21 cellular contexts compared by ENCODE assay signal in the genomic region with DNA sequence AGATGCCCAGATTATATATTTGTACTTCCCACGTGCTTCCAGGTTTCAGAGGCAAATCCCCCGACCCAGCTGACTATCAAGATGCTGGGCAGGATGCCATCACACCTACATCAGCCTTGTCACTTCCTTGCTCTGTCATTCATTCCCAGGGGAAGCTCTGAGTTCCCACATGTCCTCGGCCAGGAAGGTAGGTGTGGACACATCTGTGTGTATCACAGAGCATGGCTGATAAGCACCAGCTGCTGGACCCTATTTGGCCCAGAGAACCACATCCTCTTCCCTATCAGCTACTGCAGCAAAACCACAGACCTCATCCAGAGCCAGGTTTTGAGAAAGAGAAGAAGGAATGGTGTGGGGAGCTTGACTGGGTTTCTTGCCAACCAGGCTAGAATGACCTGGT. TPM values are rescaled to one million over a fixed set of nuclear protein-coding genes. Genes with fewer than 3 reads are reported as not detected.
A peak's percentile ranks its signal among the peaks of the same experiment; 100 is the strongest.
DNase-seq lines count a peak whose midpoint lies in the region; ATAC-seq, FAIRE-seq and TF ChIP-seq lines count a peak whose summit lies in the region.
"Had no signal": no experiment of that assay in that cellular context is flagged by ENCODE, and none has a peak within 500 bp of the region (broad histone marks: within the 10 kb centered on the region; RNA-seq: fewer than 3 reads in every experiment).

No MANE protein-coding gene starts in this region.

- no peaks in the 10 kb centered on the region for H3K23me2 ChIP-seq in H9 (ENCODE audit: insufficient read length, low read depth, low read length, poor library complexity, severe bottlenecking)

- whole genome bisulfite sequencing in H9 (ENCODE audit: extremely low coverage, insufficient read length, low lambda C conversion rate), result no CpG with 5 or more reads among the region's 3 CpGs
- 0% methylated on average over 3 of the region's 3 CpGs for WGBS in K562 (ENCODE audit: insufficient coverage, low coverage, missing lambda C conversion rate)
- WGBS in thyroid gland, 2 donors, result 67 to 80% methylated on average over 3 of the region's 3 CpGs

- H3K18ac ChIP-seq in H9 (ENCODE audit: insufficient read length, low read depth, low read length), result no peak overlapping the region

- H4K20me1 ChIP-seq in BLaER1, result no peaks in the 10 kb centered on the region
- H4K20me1 ChIP-seq in H9 (ENCODE audit: control insufficient read depth, insufficient read depth, insufficient read length), result no peaks in the 10 kb centered on the region
- H4K20me1 ChIP-seq in K562 (replicated peaks; ENCODE audit: control insufficient read depth, insufficient read depth, low read length), result no peaks in the 10 kb centered on the region

- no peaks in the 10 kb centered on the region for H3K36me3 ChIP-seq in BLaER1
- H3K36me3 ChIP-seq in K562 (ENCODE audit: control insufficient read depth, insufficient read depth, low read length), result no peaks in the 10 kb centered on the region
- no peaks in the 10 kb centered on the region for H3K36me3 ChIP-seq in thyroid gland
- H3K36me3 ChIP-seq: brain microvascular endothelial cell, colonic mucosa, Peyer's patch had no signal

- CTCF ChIA-PET in K562 (lab: Yijun Ruan, JAX; ENCODE audit: low intra/inter-chr PET ratio), result no interaction called here
- CTCF ChIA-PET in CD4-positive, alpha-beta T cell (lab: Charles Lee), result interaction anchor here (1.4 kb wide), 1 partner anchor 66 kb away, joined by 3 read pairs; no protein-coding TSS in a partner anchor

- H2AFZ ChIP-seq in H9 (ENCODE audit: low read length), result no peak overlapping the region
- H2AFZ ChIP-seq in K562 (ENCODE audit: low read depth, low read length), result no peak overlapping the region

- intact Hi-C loops in K562 (cut with micrococcal nuclease), result no loop called here
- intact Hi-C loops in thyroid gland (cut with DNase I), result no loop called here
- intact Hi-C loops in CD4-positive, alpha-beta T cell (cut with DNase I, micrococcal nuclease), result no loop called here

- H3K36me3 Mint-ChIP-seq in H9 (ENCODE audit: insufficient read depth in 1 of 3, low read depth in 3 of 3), result no peaks in the 10 kb centered on the region; a peak in 2 of 7 replicates
- no peaks in the 10 kb centered on the region for H3K36me3 Mint-ChIP-seq in CD4-positive, alpha-beta T cell (ENCODE audit: low read depth)
- H3K36me3 Mint-ChIP-seq: naive thymus-derived CD8-positive, alpha-beta T cell; stimulated activated naive B cell treated with anti-CD40 and anti-IgM and Interleukin-4, amounts not matched to agents 10 μg/mL and 1 μg/mL and 100 μg/mL, for 72 hours had no signal

- H2BK20ac ChIP-seq in H9 (ENCODE audit: low read depth, low read length, poor library complexity, severe bottlenecking), result no peak overlapping the region

- POLR2A ChIA-PET in K562 (lab: Yijun Ruan, JAX), result interaction anchor here (0.7 kb wide), 1 partner anchor 8 kb away, joined by 3 read pairs; no protein-coding TSS in a partner anchor
- POLR2A ChIA-PET in CD4-positive, alpha-beta T cell (lab: Charles Lee), result no interaction called here

- H3K9me3 ChIP-seq in BLaER1, result no peaks in the 10 kb centered on the region
- no peaks in the 10 kb centered on the region for H3K9me3 ChIP-seq in H9 (ENCODE audit: control insufficient read depth, low read depth, low read length)
- H3K9me3 ChIP-seq in K562 (replicated peaks; ENCODE audit: control insufficient read depth, insufficient read depth, low read depth, low read length), result no peaks in the 10 kb centered on the region
- H3K9me3 ChIP-seq in thyroid gland, result no peaks in the 10 kb centered on the region
- no peaks in the 10 kb centered on the region for H3K9me3 ChIP-seq in CD4-positive, alpha-beta T cell (ENCODE audit: control insufficient read depth, low read length)
- H3K9me3 ChIP-seq: colonic mucosa, Peyer's patch had no signal

- no peak overlapping the region for H4K91ac ChIP-seq in H9 (ENCODE audit: insufficient read length, low read depth, low read length)

- no peak overlapping the region for H3K4me3 Mint-ChIP-seq in H9
- H3K4me3 Mint-ChIP-seq in CD4-positive, alpha-beta T cell, result no peak overlapping the region
- H3K4me3 Mint-ChIP-seq: activated CD4-positive, alpha-beta memory T cell treated with anti-CD3 and anti-CD28 coated beads, Interleukin-2, amount 10 ng/mL, durations not matched to agents 7 days and 5 days; activated naive CD8-positive, alpha-beta T cell treated with anti-CD3 and anti-CD28 coated beads, Interleukin-2, amount 50 U/mL, for 24 hours; naive thymus-derived CD8-positive, alpha-beta T cell; stimulated activated naive B cell treated with anti-CD40 and anti-IgM and Interleukin-4, amounts not matched to agents 10 μg/mL and 1 μg/mL and 100 μg/mL, for 72 hours had no signal

- H3K14ac ChIP-seq in H9 (ENCODE audit: insufficient read depth, low read length), result no peak overlapping the region

- TF ChIP-seq EP300 in K562 (IDR thresholded peaks at IDR 0.05; ENCODE audit: low read length), result no peak

- no peak for ATAC-seq in K562
- no peak for ATAC-seq in CD4-positive, alpha-beta T cell (ENCODE audit: poor library complexity)
- ATAC-seq: activated CD4-positive, CD25-positive, alpha-beta regulatory T cell treated with anti-CD3 and anti-CD28 coated beads, Interleukin-2, amount 50 U/mL, for 24 hours; activated naive CD8-positive, alpha-beta T cell treated with anti-CD3 and anti-CD28 coated beads, Interleukin-2, amount 50 U/mL, for 24 hours; naive thymus-derived CD8-positive, alpha-beta T cell; stimulated activated naive B cell treated with anti-CD40 and anti-IgM and Interleukin-4, amounts not matched to agents 10 μg/mL and 1 μg/mL and 100 μg/mL, for 72 hours had no signal

- TF ChIP-seq POLR2A in K562 (conservative IDR thresholded peaks at IDR 0.05) (no peak), thyroid gland (IDR thresholded peaks at IDR 0.05) (no peak)

- H3K27me3 Mint-ChIP-seq in H9 (ENCODE audit: low read depth), result no peaks in the 10 kb centered on the region; the same call in 1 of the 2 replicates
- H3K27me3 Mint-ChIP-seq in CD4-positive, alpha-beta T cell, result no peaks in the 10 kb centered on the region
- H3K27me3 Mint-ChIP-seq: activated naive CD8-positive, alpha-beta T cell treated with anti-CD3 and anti-CD28 coated beads, Interleukin-2, amount 50 U/mL, for 24 hours; naive thymus-derived CD8-positive, alpha-beta T cell had no signal

- H3K4me2 ChIP-seq in BLaER1 (peak overlapping the region; percentile 59), H9 (ENCODE audit: insufficient read depth, insufficient read length, low read length) (no peak overlapping the region), K562 (ENCODE audit: insufficient read depth, low read length) (no peak overlapping the region)
- H3K4me2 ChIP-seq: smooth muscle cell had no signal

- H3K79me1 ChIP-seq in H9 (ENCODE audit: insufficient read depth, low read depth, low read length, poor library complexity, severe bottlenecking), result no peaks in the 10 kb centered on the region

- no peak overlapping the region for H3K27ac Mint-ChIP-seq in H9
- H3K27ac Mint-ChIP-seq in CD4-positive, alpha-beta T cell, result no peak overlapping the region
- H3K27ac Mint-ChIP-seq: activated CD4-positive, alpha-beta memory T cell treated with anti-CD3 and anti-CD28 coated beads, Interleukin-2, amount 10 ng/mL, durations not matched to agents 7 days and 5 days; activated naive CD8-positive, alpha-beta T cell treated with anti-CD3 and anti-CD28 coated beads, Interleukin-2, amount 50 U/mL, for 24 hours; naive thymus-derived CD8-positive, alpha-beta T cell; stimulated activated naive B cell treated with anti-CD40 and anti-IgM and Interleukin-4, amounts not matched to agents 10 μg/mL and 1 μg/mL and 100 μg/mL, for 72 hours had no signal

- TF ChIP-seq RAD21 in K562 (CRISPR knock-in tag; conservative IDR thresholded peaks at IDR 0.05 in 1 of 2, IDR thresholded peaks at IDR 0.05 in 1 of 2), result no peak

- H3K9ac ChIP-seq in BLaER1 (no peak overlapping the region), H9 (ENCODE audit: extremely low read depth, insufficient read length, low read length) (no peak overlapping the region), K562 (ENCODE audit: insufficient read depth in 1 of 2, low read depth in 2 of 2, low read length in 2 of 2) (no peak overlapping the region)

- H3K4ac ChIP-seq in H9 (ENCODE audit: low read depth, low read length), result no peak overlapping the region

- no peak overlapping the region for H2BK5ac ChIP-seq in H9 (ENCODE audit: insufficient read length, low read length)

- no peak for FAIRE-seq in K562 (lab: Jason Lieb, UNC)

- no TSS peak for BruUV-seq in K562 (replicated peaks; lab: Mats Ljungman, UMichigan)

- peak overlapping the region; percentile 65; the same call in 1 of the 2 replicates for H2BK15ac ChIP-seq in H9 (ENCODE audit: low read depth, low read length)

- H3K27me3 ChIP-seq in BLaER1 (no peaks in the 10 kb centered on the region), H9 (ENCODE audit: insufficient read depth, low read length) (no peaks in the 10 kb centered on the region), K562 (ENCODE audit: control insufficient read depth in 2 of 2, insufficient read depth in 2 of 2, low read length in 2 of 2) (peaks cover 2 to 17% of the 10 kb centered on the region in 2 experiments; a peak in 3 of 5 replicates), thyroid gland (no peaks in the 10 kb centered on the region)
- H3K27me3 ChIP-seq in CD4-positive, alpha-beta T cell (ENCODE audit: control insufficient read depth, insufficient read depth, low read length), result no peaks in the 10 kb centered on the region
- H3K27me3 ChIP-seq: brain microvascular endothelial cell, colonic mucosa, Peyer's patch had no signal

- H4K8ac ChIP-seq in H9 (replicated peaks; ENCODE audit: insufficient read length, low read depth, low read length), result no peak overlapping the region

- H3K27ac ChIP-seq in BLaER1 (peak overlapping the region; percentile 37; the same call in 1 of the 2 replicates), H9 (ENCODE audit: insufficient read length, low read depth, low read length) (no peak overlapping the region), K562 (ENCODE audit: extremely low read depth, low read depth, low read length) (no peak overlapping the region), thyroid gland (no peak overlapping the region)
- no peak overlapping the region for H3K27ac ChIP-seq in CD4-positive, alpha-beta T cell (ENCODE audit: low read depth, low read length)
- H3K27ac ChIP-seq: brain microvascular endothelial cell, colonic mucosa, Peyer's patch, SK-N-MC had no signal

- no peaks in the 10 kb centered on the region for H3K9me1 ChIP-seq in K562 (ENCODE audit: control insufficient read depth, insufficient read depth, low read length)

- no peaks in the 10 kb centered on the region; a peak in 1 of 5 replicates for H3K9me3 Mint-ChIP-seq in H9
- H3K9me3 Mint-ChIP-seq in CD4-positive, alpha-beta T cell, result no peaks in the 10 kb centered on the region
- H3K9me3 Mint-ChIP-seq: activated CD4-positive, alpha-beta memory T cell treated with anti-CD3 and anti-CD28 coated beads, Interleukin-2, amount 10 ng/mL, durations not matched to agents 7 days and 5 days; activated naive CD8-positive, alpha-beta T cell treated with anti-CD3 and anti-CD28 coated beads, Interleukin-2, amount 50 U/mL, for 24 hours; naive thymus-derived CD8-positive, alpha-beta T cell; stimulated activated naive B cell treated with anti-CD40 and anti-IgM and Interleukin-4, amounts not matched to agents 10 μg/mL and 1 μg/mL and 100 μg/mL, for 72 hours had no signal

- H3K79me2 ChIP-seq in H9 (ENCODE audit: insufficient read depth, low read length), result no peaks in the 10 kb centered on the region; the same call in 1 of the 2 replicates
- no peaks in the 10 kb centered on the region for H3K79me2 ChIP-seq in K562 (ENCODE audit: control insufficient read depth, insufficient read depth, low read length)

- peaks cover 63% of the 10 kb centered on the region for H3K4me1 ChIP-seq in BLaER1
- no peaks in the 10 kb centered on the region; the same call in 1 of the 2 replicates for H3K4me1 ChIP-seq in H9 (ENCODE audit: insufficient read depth, low read length)
- H3K4me1 ChIP-seq in K562 (replicated peaks in 1 of 2; ENCODE audit: control insufficient read depth in 2 of 2, insufficient read depth in 2 of 2, low read length in 2 of 2), result no peaks in the 10 kb centered on the region
- H3K4me1 ChIP-seq in thyroid gland, result no peaks in the 10 kb centered on the region
- H3K4me1 ChIP-seq: colonic mucosa, Peyer's patch had no signal

- H3K4me1 Mint-ChIP-seq in H9, result peaks cover 10 to 19% of the 10 kb centered on the region in 2 experiments
- no peaks in the 10 kb centered on the region for H3K4me1 Mint-ChIP-seq in CD4-positive, alpha-beta T cell (ENCODE audit: low read depth)
- H3K4me1 Mint-ChIP-seq: stimulated activated naive B cell treated with anti-CD40 and anti-IgM and Interleukin-4, amounts not matched to agents 10 μg/mL and 1 μg/mL and 100 μg/mL, for 72 hours had no signal

- H3T11ph ChIP-seq in H9 (ENCODE audit: low read length), result no peak overlapping the region

- no peak overlapping the region for H3K23ac ChIP-seq in H9 (ENCODE audit: insufficient read length, low read depth, low read length)

- TF ChIP-seq CTCF in H9 (conservative IDR thresholded peaks at IDR 0.05) (no peak), K562 (IDR thresholded peaks at IDR 0.05 in 2 of 3, conservative IDR thresholded peaks at IDR 0.05 in 1 of 3; ENCODE audit: insufficient read depth in 2 of 3, low read depth in 1 of 3, low read length in 3 of 3) (no peak), thyroid gland (IDR thresholded peaks at IDR 0.05) (no peak)
- no peak for TF ChIP-seq CTCF in CD4-positive, alpha-beta T cell (IDR thresholded peaks at IDR 0.05)

- H2AK5ac ChIP-seq in H9 (ENCODE audit: insufficient read length, low read length), result no peak overlapping the region

- no peak overlapping the region for H3K56ac ChIP-seq in H9 (ENCODE audit: insufficient read length, low read depth, low read length)

- no peak for DNase-seq in H9
- DNase-seq in OCI-M1 (lab: John Stamatoyannopoulos, UW), result peak; percentile 81
- peak in 1 of 4 experiments; percentile 8 for DNase-seq in K562 (ENCODE audit: extremely low read depth in 1 of 4, low spot score in 3 of 4)
- DNase-seq in thyroid gland, result no peak
- no peak for DNase-seq in CD4-positive, alpha-beta T cell
- DNase-seq in HT-29 (ENCODE audit: low spot score), result no peak
- DNase-seq in GOT3 (lab: John Stamatoyannopoulos, UW), result no peak
- DNase-seq: activated CD4-positive, alpha-beta memory T cell treated with anti-CD3 and anti-CD28 coated beads, Interleukin-2, amount 10 ng/mL, durations not matched to agents 7 days and 5 days; activated effector memory CD4-positive, alpha-beta T cell treated with anti-CD3 and anti-CD28 coated beads, Interleukin-2, amount 50 U/mL, for 16 hours; activated naive CD8-positive, alpha-beta T cell treated with anti-CD3 and anti-CD28 coated beads, Interleukin-2, amount 50 U/mL, for 24 hours; activated T-cell treated with anti-CD3 and anti-CD28 coated beads for 4 hours; brain microvascular endothelial cell; colonic mucosa; naive thymus-derived CD8-positive, alpha-beta T cell; NCI-H187; Peyer's patch; stimulated activated naive B cell treated with anti-CD40 and anti-IgM and Interleukin-4, amounts not matched to agents 10 μg/mL and 1 μg/mL and 100 μg/mL, for 72 hours had no signal

- H2BK12ac ChIP-seq in H9 (ENCODE audit: insufficient read length, low read depth, low read length), result no peak overlapping the region

- in situ Hi-C loops in K562 (cut with MboI), result no loop called here

- H4K5ac ChIP-seq in H9 (ENCODE audit: insufficient read length, low read depth, low read length), result no peak overlapping the region

- H3K4me3 ChIP-seq in BLaER1, result no peak overlapping the region
- H3K4me3 ChIP-seq in K562, result no peak overlapping the region
- no peak overlapping the region for H3K4me3 ChIP-seq in thyroid gland (replicated peaks in 1 of 3)
- H3K4me3 ChIP-seq: colonic mucosa, Peyer's patch, SK-N-MC, smooth muscle cell had no signal

- H2BK120ac ChIP-seq in H9 (ENCODE audit: low read depth, low read length, poor library complexity, severe bottlenecking), result no peak overlapping the region

RNA-seq across cellular contexts. Expression of gene ITGA6, which starts 31.9 kb away (rescaled TPM):
- 78.3 and 78.9 TPM in 2 replicates for total RNA-seq in H9 (2021)
- total RNA-seq in K562 (2011; cell fraction: chromatin; rRNA removed; ENCODE audit: low replicate concordance), result not detected in 2 replicates
- 0.13 TPM in 1 of 2 replicates, not detected in the other for total RNA-seq in K562 (2011; cell fraction: nucleolus; rRNA removed)
- total RNA-seq in K562 (2011; cell fraction: nucleoplasm; rRNA removed), result not detected in 2 replicates
- 0.33 TPM in 1 of 2 replicates, not detected in the other for total RNA-seq in K562 (2014; rRNA removed)
- not detected in 2 replicates for total RNA-seq in K562 (2014; rRNA removed; fragmentation: Illumina TruSeq; extraction: Trizol)
- total RNA-seq in K562 (2015; rRNA removed; fragmentation: Illumina TruSeq; extraction: Trizol), result 0.07 TPM in 1 of 2 replicates, not detected in the other
- total RNA-seq in K562 (2021), result 0.29 and 0.40 TPM in 2 replicates
- polyA plus RNA-seq in K562 (2011; rRNA removed), result 0.01 TPM in 1 of 2 replicates, not detected in the other
- 0.03 TPM in 1 of 2 replicates, not detected in the other for polyA plus RNA-seq in K562 (2011; cell fraction: cytosol; rRNA removed)
- 0.10 TPM in 1 of 2 replicates, not detected in the other for polyA plus RNA-seq in K562 (2011; cell fraction: nucleus; rRNA removed)
- polyA plus RNA-seq in K562 (2012), result 0.05 and 0.22 TPM in 2 replicates
- polyA plus RNA-seq in K562 (2014; fragmentation: Illumina TruSeq; extraction: Trizol), result not detected in 2 replicates
- polyA plus RNA-seq in K562 (2014; fragmentation: Nextera tagmentation; extraction: Ambion mirVana), result under 1 TPM in 1 of 2 experiments, not detected in 1; 0.03 TPM
- not detected in 2 replicates for polyA plus RNA-seq in K562 (2014; rRNA removed)
- 0.09 TPM in 1 of 2 replicates, not detected in the other for polyA minus RNA-seq in K562 (2011; rRNA and poly(A)+ RNA removed)
- 1.1 TPM in 1 of 2 replicates, not detected in the other for polyA minus RNA-seq in K562 (2011; cell fraction: cytosol; rRNA and poly(A)+ RNA removed)
- 0.81 TPM in 1 of 2 replicates, not detected in the other for polyA minus RNA-seq in K562 (2011; cell fraction: nucleus; rRNA and poly(A)+ RNA removed)
- 10 to 100 TPM; 34.8 to 66.6 (median 52.7) TPM for total RNA-seq in thyroid gland
- 10 to 100 TPM; 53.5 to 58.0 TPM for total RNA-seq in CD4-positive, alpha-beta T cell
- 147 and 155 TPM in 2 replicates for total RNA-seq in HT-29 (2014; rRNA removed; shearing (Covaris generic))

Comparison
In these comparisons a context has a peak if more than half of its experiments do, and no peak if none do; other contexts are left out.
1. RNA of gene ITGA6, which starts 31.9 kb away (total RNA-seq): 147 to 155 TPM in HT-29, 78.3 to 78.9 TPM in H9, 53.5 to 58.0 TPM in CD4-positive, alpha-beta T cell and 34.8 to 66.6 TPM in thyroid gland; 0.07 to 0.40 TPM in K562; every median in the first group is over 10 times any median in the second.